ENCODE assay signal across 8 cellular contexts in the genomic region with DNA sequence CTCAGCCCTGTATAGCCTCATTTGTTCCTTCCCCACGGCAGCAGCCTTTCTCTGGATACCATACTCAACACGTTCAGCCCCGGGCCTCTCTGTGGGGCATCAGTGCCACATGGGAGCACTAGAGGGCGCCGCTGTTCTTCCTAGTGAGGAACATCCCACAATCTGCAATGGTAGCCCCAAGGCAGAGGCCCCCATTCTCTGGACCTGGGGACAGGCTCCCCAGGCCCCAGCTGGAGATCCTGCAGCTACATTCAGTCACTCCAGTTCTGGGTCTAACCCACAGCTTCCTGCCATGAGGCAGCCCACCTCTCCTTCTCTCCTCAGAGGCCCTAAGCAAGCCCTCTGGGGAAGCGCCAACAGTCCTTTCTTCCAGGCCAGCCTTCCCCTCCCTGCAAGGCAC. TPM values are rescaled to one million over a fixed set of nuclear protein-coding genes. Genes with fewer than 3 reads are reported as not detected.
DNase-seq lines count a peak whose midpoint lies in the region; ATAC-seq, FAIRE-seq and TF ChIP-seq lines count a peak whose summit lies in the region.

No MANE protein-coding gene starts in this region.

- TF ChIP-seq EP300 in HepG2 (IDR thresholded peaks at IDR 0.05; ENCODE audit: low read depth in 2 of 2, low read length in 2 of 2): no peak
- peak; percentile 31; the same call in 1 of the 2 replicates for TF ChIP-seq EP300 in HepG2 (CRISPR knock-in tag; IDR thresholded peaks at IDR 0.05; ENCODE audit: borderline replicate concordance)

- 18% methylated on average over 6 of the region's 6 CpGs for WGBS in HepG2 (ENCODE audit: low lambda C conversion rate)

- H3K27ac Mint-ChIP-seq in activated CD4-positive, alpha-beta T cell treated with anti-CD3 and anti-CD28 coated beads for 36 hours: no peak overlapping the region

- peaks cover 15% of the 10 kb centered on the region for H3K4me1 ChIP-seq in HepG2 (ENCODE audit: insufficient read depth, low read length)

- no peaks in the 10 kb centered on the region for H3K27me3 ChIP-seq in HepG2 (ENCODE audit: control insufficient read depth in 1 of 2, insufficient read depth in 2 of 2, low read length in 2 of 2)

- no peaks in the 10 kb centered on the region for H3K9me3 Mint-ChIP-seq in activated CD4-positive, alpha-beta T cell treated with anti-CD3 and anti-CD28 coated beads for 36 hours (ENCODE audit: low read depth)

- peak; percentile 95 for FAIRE-seq in HepG2 (lab: Jason Lieb, UNC)

- H3K79me2 ChIP-seq in HepG2 (ENCODE audit: insufficient read depth, low read length): peaks cover 11% of the 10 kb centered on the region

- in situ Hi-C loops in HepG2 (cut with HindIII; ENCODE audit: extremely low pct_ligation_motif_present, low pct_unique_long_range_greater_than_20kb): loop anchor here (5.0 kb wide), 1 partner anchor 72 kb away; no protein-coding TSS in a partner anchor

- peaks cover 26% of the 10 kb centered on the region; the same call in 1 of the 2 replicates for H4K20me1 ChIP-seq in HepG2 (ENCODE audit: insufficient read depth, low read length)

- no peak overlapping the region for H3K4me2 ChIP-seq in HepG2 (ENCODE audit: low read depth, low read length)

- TF ChIP-seq POLR2A in HepG2 (IDR thresholded peaks at IDR 0.05; ENCODE audit: insufficient read depth in 1 of 2, low read depth in 2 of 2, low read length in 2 of 2): no peak

- H3K36me3 Mint-ChIP-seq in activated CD4-positive, alpha-beta T cell treated with anti-CD3 and anti-CD28 coated beads for 36 hours (ENCODE audit: low read depth): no peaks in the 10 kb centered on the region

- ATAC-seq in GM18519 (IDR thresholded peaks at IDR 0.05; ENCODE audit: low FRiP score, unreplicated experiment): peak; percentile 74
- ATAC-seq in HG03064 (IDR thresholded peaks at IDR 0.05; ENCODE audit: low read depth, unreplicated experiment): peak; percentile 67
- ATAC-seq in activated CD4-positive, alpha-beta T cell treated with anti-CD3 and anti-CD28 coated beads for 36 hours: peak; percentile 98
- ATAC-seq in HepG2: peak; percentile 90

- intact Hi-C loops in activated CD4-positive, alpha-beta T cell treated with anti-CD3 and anti-CD28 coated beads for 36 hours (cut with DNase I, micrococcal nuclease): loop anchor here (1.0 to 5.0 kb wide), 5 partner anchors 71 to 127 kb away; no protein-coding TSS in a partner anchor
- intact Hi-C loops in HepG2 (cut with micrococcal nuclease; ENCODE audit: unreplicated experiment): loop anchor here (1.0 kb wide), 3 partner anchors 71 to 92 kb away; no protein-coding TSS in a partner anchor

- H3K9ac ChIP-seq in HepG2 (ENCODE audit: insufficient read depth, low read depth, low read length): no peak overlapping the region

- peak; percentile 99 for TF ChIP-seq CTCF in HepG2 (CRISPR knock-in tag; IDR thresholded peaks at IDR 0.05)

- BruUV-seq in HepG2 (replicated peaks; lab: Mats Ljungman, UMichigan): no TSS peak

- POLR2A ChIA-PET in activated CD4-positive, alpha-beta T cell treated with anti-CD3 and anti-CD28 coated beads for 36 hours (lab: Charles Lee): interaction anchor here (0.6 kb wide), 1 partner anchor 356 kb away, joined by 8 read pairs; no protein-coding TSS in a partner anchor
- POLR2A ChIA-PET in HepG2 (lab: Yijun Ruan, JAX): interaction anchor here (1.5 to 1.6 kb wide), 2 partner anchors 15 to 65 kb away, joined by 4 read pairs; partner anchors contain the start of gene SFXN5

- H2AFZ ChIP-seq in HepG2 (ENCODE audit: low read length): no peak overlapping the region

- H3K27me3 Mint-ChIP-seq in activated CD4-positive, alpha-beta T cell treated with anti-CD3 and anti-CD28 coated beads for 36 hours: no peaks in the 10 kb centered on the region

- no peak overlapping the region for H3K27ac ChIP-seq in HepG2 (ENCODE audit: extremely low read length, insufficient read depth, low read length)

- peak; percentile 82 for DNase-seq in AG08396 (ENCODE audit: low spot score)
- DNase-seq in NCI-H345 (lab: John Stamatoyannopoulos, UW): peak; percentile 72
- peak; percentile 91 for DNase-seq in activated CD4-positive, alpha-beta T cell treated with anti-CD3 and anti-CD28 coated beads for 36 hours
- peak; percentile 73 for DNase-seq in cerebellum (ENCODE audit: low spot score)
- peak; percentile 74 for DNase-seq in HepG2 (ENCODE audit: low spot score)
- DNase-seq in stimulated activated CD4-positive, alpha-beta T cell treated with anti-CD3 and anti-CD28 coated beads, Interleukin-4, amount 100 ng/mL, for 48 hours (ENCODE audit: low read depth in 2 of 2): peak; percentile 74 to 85

- H3K4me3 ChIP-seq in HepG2 (replicated peaks in 1 of 3; ENCODE audit: insufficient read depth in 1 of 3, low read depth in 2 of 3, low read length in 3 of 3): no peak overlapping the region

- H3K4me3 Mint-ChIP-seq in activated CD4-positive, alpha-beta T cell treated with anti-CD3 and anti-CD28 coated beads for 36 hours: no peak overlapping the region

- H3K36me3 ChIP-seq in HepG2 (replicated peaks in 1 of 2; ENCODE audit: control insufficient read depth in 1 of 2, insufficient read depth in 2 of 2, low read length in 2 of 2): peaks cover 33 to 42% of the 10 kb centered on the region in 2 experiments

- CTCF ChIA-PET in activated CD4-positive, alpha-beta T cell treated with anti-CD3 and anti-CD28 coated beads for 36 hours (lab: Charles Lee): interaction anchor here (0.6 to 6.4 kb wide), 21 partner anchors 8 to 153 kb away, joined by 3 to 56 read pairs (median 4); no protein-coding TSS in a partner anchor
- CTCF ChIA-PET in HepG2 (lab: Yijun Ruan, JAX; ENCODE audit: low intra/inter-chr PET ratio, low total read pairs): interaction anchor here (0.8 to 2.8 kb wide), 9 partner anchors 68 to 175 kb away, joined by 3 to 54 read pairs (median 8); no protein-coding TSS in a partner anchor

- TF ChIP-seq RAD21 in HepG2 (CRISPR knock-in tag; IDR thresholded peaks at IDR 0.05): peak; percentile 99

- H3K9me3 ChIP-seq in HepG2 (ENCODE audit: low read length): no peaks in the 10 kb centered on the region

- no peaks in the 10 kb centered on the region for H3K4me1 Mint-ChIP-seq in activated CD4-positive, alpha-beta T cell treated with anti-CD3 and anti-CD28 coated beads for 36 hours

RNA-seq across cellular contexts. Expression of gene SFXN5, which starts 14.2 kb away (rescaled TPM):
- 1 to 10 TPM; 4.5 to 6.2 TPM for total RNA-seq in activated CD4-positive, alpha-beta T cell treated with anti-CD3 and anti-CD28 coated beads for 36 hours
- total RNA-seq in cerebellum (23.7 TPM), HepG2 (2016; rRNA removed; fragmentation: Illumina TruSeq; extraction: Trizol) (22.2 and 34.9 TPM in 2 replicates)
- total RNA-seq in HepG2 (2016; cell fraction: cytosol; rRNA removed; fragmentation: Illumina TruSeq; extraction: Trizol; ENCODE audit: low read depth): 11.0 and 15.1 TPM in 2 replicates
- 21.1 and 36.4 TPM in 2 replicates for total RNA-seq in HepG2 (2016; cell fraction: insoluble cytoplasmic fraction; rRNA removed; fragmentation: Illumina TruSeq; extraction: Trizol)
- total RNA-seq in HepG2 (2016; cell fraction: membrane; rRNA removed; fragmentation: Illumina TruSeq; extraction: Trizol): 13.2 and 15.3 TPM in 2 replicates
- 42.2 and 47.8 TPM in 2 replicates for total RNA-seq in HepG2 (2016; cell fraction: nucleus; rRNA removed; fragmentation: Illumina TruSeq; extraction: Trizol)
- polyA plus RNA-seq in HepG2 (2011; rRNA removed): 37.4 and 42.8 TPM in 2 replicates
- polyA plus RNA-seq in HepG2 (2011; cell fraction: cytosol; rRNA removed): 13.2 and 17.2 TPM in 2 replicates
- polyA plus RNA-seq in HepG2 (2011; cell fraction: nucleus; rRNA removed): 139 and 168 TPM in 2 replicates
- polyA plus RNA-seq in HepG2 (2012): 18.2 and 24.8 TPM in 2 replicates
- polyA plus RNA-seq in HepG2 (2016; cell fraction: cytosol; fragmentation: Illumina TruSeq; extraction: Trizol; ENCODE audit: low read depth): 6.1 and 6.5 TPM in 2 replicates
- polyA plus RNA-seq in HepG2 (2016; cell fraction: insoluble cytoplasmic fraction; fragmentation: Illumina TruSeq; extraction: Trizol; ENCODE audit: low read depth): 23.9 and 25.9 TPM in 2 replicates
- 8.0 and 9.0 TPM in 2 replicates for polyA plus RNA-seq in HepG2 (2016; cell fraction: membrane; fragmentation: Illumina TruSeq; extraction: Trizol; ENCODE audit: low read depth)
- polyA plus RNA-seq in HepG2 (2016; cell fraction: nucleus; fragmentation: Illumina TruSeq; extraction: Trizol; ENCODE audit: insufficient read depth, low read depth): 68.3 and 69.6 TPM in 2 replicates
- polyA minus RNA-seq in HepG2 (2011; rRNA and poly(A)+ RNA removed; ENCODE audit: low replicate concordance): 36.5 and 73.0 TPM in 2 replicates
- polyA minus RNA-seq in HepG2 (2011; cell fraction: cytosol; rRNA and poly(A)+ RNA removed): 12.6 and 13.0 TPM in 2 replicates
- polyA minus RNA-seq in HepG2 (2011; cell fraction: nucleus; rRNA and poly(A)+ RNA removed): 49.6 and 54.8 TPM in 2 replicates

RNA-seq across cellular contexts. Expression of gene RAB11FIP5, which starts 27.1 kb away (rescaled TPM):
- 10 to 100 TPM; 16.4 to 16.5 TPM for total RNA-seq in activated CD4-positive, alpha-beta T cell treated with anti-CD3 and anti-CD28 coated beads for 36 hours
- 6.9 TPM for total RNA-seq in cerebellum
- total RNA-seq in HepG2 (2016; rRNA removed; fragmentation: Illumina TruSeq; extraction: Trizol): 8.7 and 9.4 TPM in 2 replicates
- total RNA-seq in HepG2 (2016; cell fraction: cytosol; rRNA removed; fragmentation: Illumina TruSeq; extraction: Trizol; ENCODE audit: low read depth): 3.7 and 4.2 TPM in 2 replicates
- total RNA-seq in HepG2 (2016; cell fraction: insoluble cytoplasmic fraction; rRNA removed; fragmentation: Illumina TruSeq; extraction: Trizol): 8.6 and 9.1 TPM in 2 replicates
- total RNA-seq in HepG2 (2016; cell fraction: membrane; rRNA removed; fragmentation: Illumina TruSeq; extraction: Trizol): 10.0 and 13.0 TPM in 2 replicates
- total RNA-seq in HepG2 (2016; cell fraction: nucleus; rRNA removed; fragmentation: Illumina TruSeq; extraction: Trizol): 6.7 and 7.5 TPM in 2 replicates
- 21.9 and 22.9 TPM in 2 replicates for polyA plus RNA-seq in HepG2 (2011; rRNA removed)
- polyA plus RNA-seq in HepG2 (2011; cell fraction: cytosol; rRNA removed): 17.5 and 19.5 TPM in 2 replicates
- polyA plus RNA-seq in HepG2 (2011; cell fraction: nucleus; rRNA removed): 19.6 and 23.6 TPM in 2 replicates
- polyA plus RNA-seq in HepG2 (2012): 25.5 and 27.1 TPM in 2 replicates
- 2.1 TPM in 2 replicates for polyA plus RNA-seq in HepG2 (2016; cell fraction: cytosol; fragmentation: Illumina TruSeq; extraction: Trizol; ENCODE audit: low read depth)
- polyA plus RNA-seq in HepG2 (2016; cell fraction: insoluble cytoplasmic fraction; fragmentation: Illumina TruSeq; extraction: Trizol; ENCODE audit: low read depth): 8.6 and 12.8 TPM in 2 replicates
- polyA plus RNA-seq in HepG2 (2016; cell fraction: membrane; fragmentation: Illumina TruSeq; extraction: Trizol; ENCODE audit: low read depth): 5.8 and 6.9 TPM in 2 replicates
- 10.7 and 10.8 TPM in 2 replicates for polyA plus RNA-seq in HepG2 (2016; cell fraction: nucleus; fragmentation: Illumina TruSeq; extraction: Trizol; ENCODE audit: insufficient read depth, low read depth)
- polyA minus RNA-seq in HepG2 (2011; rRNA and poly(A)+ RNA removed; ENCODE audit: low replicate concordance): 29.9 and 45.2 TPM in 2 replicates
- polyA minus RNA-seq in HepG2 (2011; cell fraction: cytosol; rRNA and poly(A)+ RNA removed): 12.6 and 13.2 TPM in 2 replicates
- 14.7 and 18.7 TPM in 2 replicates for polyA minus RNA-seq in HepG2 (2011; cell fraction: nucleus; rRNA and poly(A)+ RNA removed)
